Comparison of ENCODE assay signal across 9 cellular contexts in genomic region chr6:11367638-11368199, GRCh38.
DNase-seq lines count a peak whose midpoint lies in the region; ATAC-seq and TF ChIP-seq lines count a peak whose summit lies in the region.
"Had no signal": no experiment of that assay in that cellular context is flagged by ENCODE, and none has a peak within 500 bp of the region (broad histone marks: within the 10 kb centered on the region; RNA-seq: fewer than 3 reads in every experiment).

No MANE protein-coding gene starts in this region.

- no peaks in the 10 kb centered on the region for H3K27me3 Mint-ChIP-seq in activated naive CD8-positive, alpha-beta T cell treated with anti-CD3 and anti-CD28 coated beads, Interleukin-2, amount 10 ng/mL, durations not matched to agents 7 days and 5 days

- 61 to 83% (median 66%) methylated on average over 5 to 6 of the region's 6 CpGs for WGBS in heart left ventricle, 4 donors
- WGBS in liver, result 37% methylated on average over 6 of the region's 6 CpGs
- WGBS in upper lobe of left lung, 2 donors, result 81 to 86% methylated on average over 5 to 6 of the region's 6 CpGs

- TF ChIP-seq EP300 in upper lobe of left lung (IDR thresholded peaks at IDR 0.05), result no peak

- H3K27ac ChIP-seq in heart left ventricle (peak overlapping the region; percentile 71 to 95 (median 86)), liver (ENCODE audit: low read depth in 1 of 2, low read length in 2 of 2) (peak overlapping the region; percentile 32 to 77), upper lobe of left lung (peak overlapping the region; percentile 83 to 96 (median 90))

- POLR2A ChIA-PET in activated naive CD8-positive, alpha-beta T cell treated with anti-CD3 and anti-CD28 coated beads, Interleukin-2, amount 10 ng/mL, durations not matched to agents 7 days and 5 days (lab: Charles Lee), result interaction anchor here (1.2 to 3.7 kb wide), 6 partner anchors 10 to 198 kb away, joined by 3 to 14 read pairs (median 5); no protein-coding TSS in a partner anchor

- no peak overlapping the region for H3K9ac ChIP-seq in liver (ENCODE audit: low read depth in 1 of 2, low read length in 2 of 2)

- no peaks in the 10 kb centered on the region for H3K27me3 ChIP-seq in heart left ventricle
- no peaks in the 10 kb centered on the region for H3K27me3 ChIP-seq in liver (ENCODE audit: control insufficient read depth in 4 of 4, insufficient read depth in 4 of 4, low read length in 3 of 4)
- no peaks in the 10 kb centered on the region for H3K27me3 ChIP-seq in upper lobe of left lung

- intact Hi-C loops in heart left ventricle (cut with DNase I) (loop anchor here in 6 of 10 donors (5.0 to 10.0 kb wide), 7 partner anchors 55 to 153 kb away; partner anchors contain the start of gene NEDD9 (in 2 of the 6)), left ventricle myocardium superior (cut with micrococcal nuclease) (loop anchor here (10.0 kb wide), 1 partner anchor 143 kb away; no protein-coding TSS in a partner anchor)

- DNase-seq in heart left ventricle, result no peak
- DNase-seq in left ventricle myocardium superior, result no peak
- DNase-seq in activated naive CD8-positive, alpha-beta T cell treated with anti-CD3 and anti-CD28 coated beads, Interleukin-2, amount 10 ng/mL, durations not matched to agents 7 days and 5 days, result no peak
- DNase-seq in upper lobe of left lung, result no peak
- no peak for DNase-seq in SK-N-DZ (ENCODE audit: low spot score)
- DNase-seq in omental fat pad (ENCODE audit: low spot score), result no peak

- no peaks in the 10 kb centered on the region for H3K9me3 ChIP-seq in heart left ventricle
- no peaks in the 10 kb centered on the region for H3K9me3 ChIP-seq in liver (ENCODE audit: control insufficient read depth in 4 of 4, low read length in 3 of 4)
- no peaks in the 10 kb centered on the region for H3K9me3 ChIP-seq in upper lobe of left lung

- H3K4me1 ChIP-seq in heart left ventricle (peaks cover 4 to 82% (median 40%) of the 10 kb centered on the region in 12 donors), liver (ENCODE audit: control insufficient read depth in 4 of 4, insufficient read depth in 4 of 4, low read length in 3 of 4) (peaks cover 12 to 29% (median 22%) of the 10 kb centered on the region in 4 donors), upper lobe of left lung (peaks cover 48 to 71% (median 62%) of the 10 kb centered on the region in 4 donors)

- ATAC-seq in heart left ventricle, result no peak
- no peak for ATAC-seq in left ventricle myocardium superior
- ATAC-seq in activated naive CD8-positive, alpha-beta T cell treated with anti-CD3 and anti-CD28 coated beads, Interleukin-2, amount 10 ng/mL, durations not matched to agents 7 days and 5 days (ENCODE audit: low read depth), result peak; percentile 1
- no peak for ATAC-seq in upper lobe of left lung (ENCODE audit: low FRiP score in 2 of 2)
- ATAC-seq in HG03139 (IDR thresholded peaks at IDR 0.05; ENCODE audit: unreplicated experiment), result no peak
- ATAC-seq in omental fat pad (ENCODE audit: low FRiP score), result no peak

- H3K27ac Mint-ChIP-seq in activated naive CD8-positive, alpha-beta T cell treated with anti-CD3 and anti-CD28 coated beads, Interleukin-2, amount 10 ng/mL, durations not matched to agents 7 days and 5 days, result no peak overlapping the region

- H3K4me3 Mint-ChIP-seq in activated naive CD8-positive, alpha-beta T cell treated with anti-CD3 and anti-CD28 coated beads, Interleukin-2, amount 10 ng/mL, durations not matched to agents 7 days and 5 days, result peak overlapping the region; percentile 44

- peaks cover 56% of the 10 kb centered on the region for H3K36me3 Mint-ChIP-seq in activated naive CD8-positive, alpha-beta T cell treated with anti-CD3 and anti-CD28 coated beads, Interleukin-2, amount 10 ng/mL, durations not matched to agents 7 days and 5 days

- TF ChIP-seq POLR2A in heart left ventricle (IDR thresholded peaks at IDR 0.05) (no peak), upper lobe of left lung (IDR thresholded peaks at IDR 0.05) (no peak)

- peak; percentile 45 to 74 for TF ChIP-seq RAD21 in liver (IDR thresholded peaks at IDR 0.05)

- peaks cover 55% of the 10 kb centered on the region for H3K4me1 Mint-ChIP-seq in activated naive CD8-positive, alpha-beta T cell treated with anti-CD3 and anti-CD28 coated beads, Interleukin-2, amount 10 ng/mL, durations not matched to agents 7 days and 5 days

- TF ChIP-seq CTCF in heart left ventricle (IDR thresholded peaks at IDR 0.05), result no peak
- TF ChIP-seq CTCF in liver (IDR thresholded peaks at IDR 0.05; ENCODE audit: low read depth, low read length, missing input control), result no peak
- TF ChIP-seq CTCF in upper lobe of left lung (IDR thresholded peaks at IDR 0.05), result no peak
- TF ChIP-seq CTCF in omental fat pad (IDR thresholded peaks at IDR 0.05), result no peak

- H3K9me3 Mint-ChIP-seq in activated naive CD8-positive, alpha-beta T cell treated with anti-CD3 and anti-CD28 coated beads, Interleukin-2, amount 10 ng/mL, durations not matched to agents 7 days and 5 days, result no peaks in the 10 kb centered on the region

- H3K4me3 ChIP-seq in heart left ventricle (no peak overlapping the region), liver (ENCODE audit: low read depth in 1 of 3, low read length in 3 of 3) (peak overlapping the region in 1 of 3 donors; percentile 24), upper lobe of left lung (no peak overlapping the region)
- H3K4me3 ChIP-seq: coronary artery had no signal

- H3K36me3 ChIP-seq in heart left ventricle (no peaks in the 10 kb centered on the region), liver (ENCODE audit: control insufficient read depth in 4 of 4, insufficient read depth in 3 of 4, low read depth in 1 of 4, low read length in 3 of 4) (no peaks in the 10 kb centered on the region), upper lobe of left lung (no peaks in the 10 kb centered on the region)

TF ChIP-seq in liver, 16 proteins besides CTCF, POLR2A, EP300 and RAD21:
- no peak for TF ChIP-seq EGR1 (IDR thresholded peaks at IDR 0.05; ENCODE audit: low read depth in 2 of 2)
- TF ChIP-seq REST (IDR thresholded peaks at IDR 0.05), result peak; percentile 62
- no peak for TF ChIP-seq NR2F2 (IDR thresholded peaks at IDR 0.05)
- TF ChIP-seq HNF4G (IDR thresholded peaks at IDR 0.05), result no peak
- TF ChIP-seq TAF1 (conservative IDR thresholded peaks at IDR 0.05), result peak; percentile 93
- no peak for TF ChIP-seq FOXA1 (IDR thresholded peaks at IDR 0.05)
- peak; percentile 35 to 49 for TF ChIP-seq JUND (IDR thresholded peaks at IDR 0.05)
- peak; percentile 60 for TF ChIP-seq MAX (IDR thresholded peaks at IDR 0.05)
- no peak for TF ChIP-seq ATF3 (IDR thresholded peaks at IDR 0.05)
- TF ChIP-seq GABPA (IDR thresholded peaks at IDR 0.05 in 1 of 2, conservative IDR thresholded peaks at IDR 0.05 in 1 of 2), result no peak
- TF ChIP-seq RXRA (IDR thresholded peaks at IDR 0.05), result peak; percentile 70 to 77
- TF ChIP-seq SP1 (IDR thresholded peaks at IDR 0.05), result peak; percentile 87
- TF ChIP-seq ZBTB33 (IDR thresholded peaks at IDR 0.05), result peak; percentile 31
- peak; percentile 95 for TF ChIP-seq YY1 (IDR thresholded peaks at IDR 0.05)
- TF ChIP-seq FOXA2 (IDR thresholded peaks at IDR 0.05), result no peak
- peak; percentile 60 to 79 for TF ChIP-seq HNF4A (conservative IDR thresholded peaks at IDR 0.05)
